ENCODE assay signal across 8 cellular contexts in genomic region chr11:64449381-64450167, GRCh38.
DNase-seq lines count a peak whose midpoint lies in the region; ATAC-seq and TF ChIP-seq lines count a peak whose summit lies in the region.

No MANE protein-coding gene starts in this region.

- intact Hi-C loops in mucosa of descending colon (cut with DNase I, micrococcal nuclease) = no loop called here

- H3K9me3 ChIP-seq in NT2/D1 (ENCODE audit: insufficient read depth, low read length) = peaks cover 9% of the 10 kb centered on the region; the same call in 1 of the 2 replicates
- no peaks in the 10 kb centered on the region for H3K9me3 ChIP-seq in mucosa of descending colon

- H3K36me3 ChIP-seq in NT2/D1 (ENCODE audit: insufficient read depth, insufficient read length, low read length) (no peaks in the 10 kb centered on the region), mucosa of descending colon (ENCODE audit: low read depth) (no peaks in the 10 kb centered on the region)

- peaks cover 24% of the 10 kb centered on the region for H3K27me3 ChIP-seq in NT2/D1 (ENCODE audit: insufficient read depth, insufficient read length)

- H3K4me1 ChIP-seq in NT2/D1 (ENCODE audit: insufficient read depth, insufficient read length) (peaks cover 7% of the 10 kb centered on the region), mucosa of descending colon (ENCODE audit: low read depth) (peaks cover 17% of the 10 kb centered on the region)

- peak; percentile 75 for DNase-seq in ELR (ENCODE audit: low read depth)
- peak; percentile 29 for DNase-seq in HS-5 (ENCODE audit: low read depth)
- peak; percentile 80 for DNase-seq in NT2/D1 (ENCODE audit: low read depth, low spot score)
- peak; percentile 31 for DNase-seq in activated CD8-positive, alpha-beta memory T cell treated with anti-CD3 and anti-CD28 coated beads, Interleukin-2, amount 50 U/mL, for 24 hours (ENCODE audit: extremely low read depth)
- peak; percentile 53 for DNase-seq in epidermal melanocyte (ENCODE audit: insufficient read length, low spot score)
- peak; percentile 67 to 79 (median 71) for DNase-seq in mucosa of descending colon
- DNase-seq in stimulated activated CD8-positive, alpha-beta memory T cell treated with anti-CD3 and anti-CD28 coated beads, Interleukin-4, amount 100 ng/mL, for 1 hour (ENCODE audit: low read depth in 2 of 2, low spot score in 1 of 2) = peak; percentile 35 to 41
- no peak for DNase-seq in cortex of kidney (lab: John Stamatoyannopoulos, UW)

- peak; percentile 93 for ATAC-seq in mucosa of descending colon

- TF ChIP-seq CTCF in mucosa of descending colon (IDR thresholded peaks at IDR 0.05) = peak; percentile 81

- peak overlapping the region; percentile 56 for H3K4me3 ChIP-seq in NT2/D1 (ENCODE audit: insufficient read length, low read depth)
- no peak overlapping the region for H3K4me3 ChIP-seq in mucosa of descending colon

- H3K9ac ChIP-seq in NT2/D1 (ENCODE audit: insufficient read length, low read depth) = peak overlapping the region; percentile 52
